In genomic region chr7:143227806-143228205, GRCh38 we compare ENCODE assay signal across 30 cellular contexts. TPM values are rescaled to one million over a fixed set of nuclear protein-coding genes. Genes with fewer than 3 reads are reported as not detected.
"Had no signal": no experiment of that assay in that cellular context is flagged by ENCODE, and none has a peak within 500 bp of the region (broad histone marks: within the 10 kb centered on the region; RNA-seq: fewer than 3 reads in every experiment).

No MANE protein-coding gene starts in this region.

- H3K36me3 ChIP-seq: cardiac muscle cell, colonic mucosa, esophagus squamous epithelium, gastrocnemius medialis, neutrophil, right lobe of liver, stomach, thyroid gland had no signal

- H3K27me3 ChIP-seq: colonic mucosa, esophagus squamous epithelium, gastrocnemius medialis, hepatocyte, neutrophil, right lobe of liver, stomach, thyroid gland had no signal

- ATAC-seq: activated naive CD8-positive, alpha-beta T cell treated with anti-CD3 and anti-CD28 coated beads, Interleukin-2, amount 50 U/mL, for 24 hours; activated T-cell treated with anti-CD3 and anti-CD28 coated beads, Interleukin-2, amount 50 U/mL, for 4 hours; gastrocnemius medialis; left cardiac atrium; left ventricle myocardium superior; right lobe of liver; WTC11 had no signal

- H3K27ac ChIP-seq: cardiac muscle cell, colonic mucosa, epithelial cell of prostate, hepatocyte, neutrophil, right lobe of liver, stomach, thyroid gland had no signal

- DNase-seq: activated CD4-positive, alpha-beta memory T cell treated with anti-CD3 and anti-CD28 coated beads, Interleukin-2, amount 10 ng/mL, durations not matched to agents 7 days and 5 days; activated CD4-positive, alpha-beta T cell treated with anti-CD3 and anti-CD28 coated beads for 1 hour; activated CD4-positive, alpha-beta T cell treated with anti-CD3 and anti-CD28 coated beads, Interleukin-2, amount 10 ng/mL, durations not matched to agents 7 days and 5 days; activated CD8-positive, alpha-beta memory T cell treated with anti-CD3 and anti-CD28 coated beads, Interleukin-2, amount 50 U/mL, for 48 hours; activated naive CD8-positive, alpha-beta T cell treated with anti-CD3 and anti-CD28 coated beads, Interleukin-2, amount 50 U/mL, for 24 hours; activated T-cell treated with anti-CD3 and anti-CD28 coated beads, Interleukin-2, amount 50 U/mL, for 4 hours; anterior cingulate cortex; cerebellar nuclear complex; colonic mucosa; effector CD8-positive, alpha-beta T cell; esophagus squamous epithelium; gastrocnemius medialis; left cardiac atrium; left ventricle myocardium superior; naive B cell; nephron progenitor cell; right lobe of liver; stimulated activated CD4-positive, alpha-beta T cell treated with anti-CD3 and anti-CD28 coated beads, Interleukin-12 subunit alpha, Interleukin-12 subunit beta, amount 100 ng/mL, for 4 hours; stimulated activated CD4-positive, alpha-beta T cell treated with anti-CD3 and anti-CD28 coated beads, Interleukin-4, amount 100 ng/mL, for 1 hour; stomach; T-helper 2 cell; thyroid gland had no signal

- H3K79me2 ChIP-seq: hepatocyte had no signal

- H3K4me1 ChIP-seq: colonic mucosa, gastrocnemius medialis, right lobe of liver, thyroid gland had no signal

- H3K4me3 ChIP-seq: cardiac muscle cell, colonic mucosa, esophagus squamous epithelium, gastrocnemius medialis, hepatocyte, right lobe of liver, skin epidermis, stomach, thyroid gland had no signal

- H3K4me2 ChIP-seq: hepatocyte had no signal

RNA-seq across cellular contexts. Expression of gene TAS2R40, which starts 6.0 kb away (rescaled TPM):
- polyA plus RNA-seq: cardiac muscle cell, hepatocyte, keratinocyte, stomach, urinary bladder had no signal

RNA-seq across cellular contexts. Expression of gene TAS2R39, which starts 44.6 kb away (rescaled TPM):
- polyA plus RNA-seq: cardiac muscle cell, hepatocyte, keratinocyte, stomach, urinary bladder had no signal
